1 cellular context compared by ENCODE assay signal in the genomic region with DNA sequence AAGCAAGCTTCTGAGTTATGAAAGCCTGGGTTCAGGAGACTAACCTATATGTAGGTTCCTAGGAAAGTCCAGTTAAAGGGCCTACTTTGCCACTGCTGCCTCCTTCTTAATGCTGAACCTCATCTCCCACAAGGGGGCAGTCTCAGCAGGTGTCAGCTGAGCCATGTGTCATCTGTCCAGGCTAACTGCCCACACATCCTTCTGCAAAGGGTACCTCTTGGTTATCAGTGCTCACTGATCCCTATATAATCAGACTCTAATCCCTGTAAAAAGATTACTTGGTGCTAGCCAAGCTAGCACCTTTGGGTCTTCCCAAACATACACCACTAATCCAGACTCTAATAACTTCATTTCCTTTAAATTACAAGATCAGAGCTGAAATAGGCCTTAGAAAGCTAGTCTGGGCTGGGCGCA.
TF ChIP-seq lines count a peak whose summit lies in the region.

No MANE protein-coding gene starts in this region.

TF ChIP-seq in K562, 482 proteins besides CTCF, POLR2A, EP300 and RAD21 (continued from another document and continues in another):
- TF ChIP-seq, protein P1, sequence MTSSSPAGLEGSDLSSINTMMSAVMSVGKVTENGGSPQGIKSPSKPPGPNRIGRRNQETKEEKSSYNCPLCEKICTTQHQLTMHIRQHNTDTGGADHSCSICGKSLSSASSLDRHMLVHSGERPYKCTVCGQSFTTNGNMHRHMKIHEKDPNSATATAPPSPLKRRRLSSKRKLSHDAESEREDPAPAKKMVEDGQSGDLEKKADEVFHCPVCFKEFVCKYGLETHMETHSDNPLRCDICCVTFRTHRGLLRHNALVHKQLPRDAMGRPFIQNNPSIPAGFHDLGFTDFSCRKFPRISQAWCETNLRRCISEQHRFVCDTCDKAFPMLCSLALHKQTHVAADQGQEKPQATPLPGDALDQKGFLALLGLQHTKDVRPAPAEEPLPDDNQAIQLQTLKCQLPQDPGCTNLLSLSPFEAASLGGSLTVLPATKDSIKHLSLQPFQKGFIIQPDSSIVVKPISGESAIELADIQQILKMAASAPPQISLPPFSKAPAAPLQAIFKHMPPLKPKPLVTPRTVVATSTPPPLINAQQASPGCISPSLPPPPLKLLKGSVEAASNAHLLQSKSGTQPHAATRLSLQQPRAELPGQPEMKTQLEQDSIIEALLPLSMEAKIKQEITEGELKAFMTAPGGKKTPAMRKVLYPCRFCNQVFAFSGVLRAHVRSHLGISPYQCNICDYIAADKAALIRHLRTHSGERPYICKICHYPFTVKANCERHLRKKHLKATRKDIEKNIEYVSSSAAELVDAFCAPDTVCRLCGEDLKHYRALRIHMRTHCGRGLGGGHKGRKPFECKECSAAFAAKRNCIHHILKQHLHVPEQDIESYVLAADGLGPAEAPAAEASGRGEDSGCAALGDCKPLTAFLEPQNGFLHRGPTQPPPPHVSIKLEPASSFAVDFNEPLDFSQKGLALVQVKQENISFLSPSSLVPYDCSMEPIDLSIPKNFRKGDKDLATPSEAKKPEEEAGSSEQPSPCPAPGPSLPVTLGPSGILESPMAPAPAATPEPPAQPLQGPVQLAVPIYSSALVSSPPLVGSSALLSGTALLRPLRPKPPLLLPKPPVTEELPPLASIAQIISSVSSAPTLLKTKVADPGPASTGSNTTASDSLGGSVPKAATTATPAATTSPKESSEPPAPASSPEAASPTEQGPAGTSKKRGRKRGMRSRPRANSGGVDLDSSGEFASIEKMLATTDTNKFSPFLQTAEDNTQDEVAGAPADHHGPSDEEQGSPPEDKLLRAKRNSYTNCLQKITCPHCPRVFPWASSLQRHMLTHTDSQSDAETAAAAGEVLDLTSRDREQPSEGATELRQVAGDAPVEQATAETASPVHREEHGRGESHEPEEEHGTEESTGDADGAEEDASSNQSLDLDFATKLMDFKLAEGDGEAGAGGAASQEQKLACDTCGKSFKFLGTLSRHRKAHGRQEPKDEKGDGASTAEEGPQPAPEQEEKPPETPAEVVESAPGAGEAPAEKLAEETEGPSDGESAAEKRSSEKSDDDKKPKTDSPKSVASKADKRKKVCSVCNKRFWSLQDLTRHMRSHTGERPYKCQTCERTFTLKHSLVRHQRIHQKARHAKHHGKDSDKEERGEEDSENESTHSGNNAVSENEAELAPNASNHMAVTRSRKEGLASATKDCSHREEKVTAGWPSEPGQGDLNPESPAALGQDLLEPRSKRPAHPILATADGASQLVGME (CRISPR knock-in tag; IDR thresholded peaks at IDR 0.05): 0 out of 2 replicates have a peak, but pooled peaks have one; percentile 30
- TF ChIP-seq PHB (CRISPR knock-in tag; IDR thresholded peaks at IDR 0.05) (no peak), TAF7 (tag; IDR thresholded peaks at IDR 0.05) (no peak), NFIX (CRISPR knock-in tag; IDR thresholded peaks at IDR 0.05; ENCODE audit: low read depth) (no peak), ZNF384 (IDR thresholded peaks at IDR 0.05; ENCODE audit: low read depth, low read length) (peak; percentile 54), SPI1 (IDR thresholded peaks at IDR 0.05; ENCODE audit: borderline replicate concordance, low read depth, low read length) (no peak), JUND (IDR thresholded peaks at IDR 0.05; ENCODE audit: borderline replicate concordance, low read depth, low read length) (peak; percentile 82), JUND (tag; IDR thresholded peaks at IDR 0.05; ENCODE audit: borderline replicate concordance, low read depth, low read length) (peak; percentile 75; the same call in 1 of the 3 replicates), XRCC5 (IDR thresholded peaks at IDR 0.05; ENCODE audit: low read depth, low read length) (0 out of 2 replicates have a peak, but pooled peaks have one; percentile 68), HMG20A (CRISPR knock-in tag; conservative IDR thresholded peaks at IDR 0.05) (no peak), CTBP1 (IDR thresholded peaks at IDR 0.05; ENCODE audit: borderline replicate concordance) (peak; percentile 89), KLF6 (CRISPR knock-in tag; IDR thresholded peaks at IDR 0.05; ENCODE audit: borderline replicate concordance) (no peak), HIVEP1 (CRISPR knock-in tag; IDR thresholded peaks at IDR 0.05) (no peak), HDAC8 (tag; IDR thresholded peaks at IDR 0.05) (no peak), RBM22 (IDR thresholded peaks at IDR 0.05; ENCODE audit: low read depth, low read length, poor library complexity, severe bottlenecking) (no peak), NFRKB (IDR thresholded peaks at IDR 0.05; ENCODE audit: low read depth) (no peak), SMAD1 (IDR thresholded peaks at IDR 0.05; ENCODE audit: low read depth, low read length, partially characterized antibody) (peak; percentile 41), TBP (optimal IDR thresholded peaks at IDR 0.05; ENCODE audit: low read depth, low read length) (peak; percentile 17)
- TF ChIP-seq, protein P2, sequence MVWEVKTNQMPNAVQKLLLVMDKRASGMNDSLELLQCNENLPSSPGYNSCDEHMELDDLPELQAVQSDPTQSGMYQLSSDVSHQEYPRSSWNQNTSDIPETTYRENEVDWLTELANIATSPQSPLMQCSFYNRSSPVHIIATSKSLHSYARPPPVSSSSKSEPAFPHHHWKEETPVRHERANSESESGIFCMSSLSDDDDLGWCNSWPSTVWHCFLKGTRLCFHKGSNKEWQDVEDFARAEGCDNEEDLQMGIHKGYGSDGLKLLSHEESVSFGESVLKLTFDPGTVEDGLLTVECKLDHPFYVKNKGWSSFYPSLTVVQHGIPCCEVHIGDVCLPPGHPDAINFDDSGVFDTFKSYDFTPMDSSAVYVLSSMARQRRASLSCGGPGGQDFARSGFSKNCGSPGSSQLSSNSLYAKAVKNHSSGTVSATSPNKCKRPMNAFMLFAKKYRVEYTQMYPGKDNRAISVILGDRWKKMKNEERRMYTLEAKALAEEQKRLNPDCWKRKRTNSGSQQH (CRISPR knock-in tag; IDR thresholded peaks at IDR 0.05): peak; percentile 30; the same call in 1 of the 2 replicates
- TF ChIP-seq, protein P3, sequence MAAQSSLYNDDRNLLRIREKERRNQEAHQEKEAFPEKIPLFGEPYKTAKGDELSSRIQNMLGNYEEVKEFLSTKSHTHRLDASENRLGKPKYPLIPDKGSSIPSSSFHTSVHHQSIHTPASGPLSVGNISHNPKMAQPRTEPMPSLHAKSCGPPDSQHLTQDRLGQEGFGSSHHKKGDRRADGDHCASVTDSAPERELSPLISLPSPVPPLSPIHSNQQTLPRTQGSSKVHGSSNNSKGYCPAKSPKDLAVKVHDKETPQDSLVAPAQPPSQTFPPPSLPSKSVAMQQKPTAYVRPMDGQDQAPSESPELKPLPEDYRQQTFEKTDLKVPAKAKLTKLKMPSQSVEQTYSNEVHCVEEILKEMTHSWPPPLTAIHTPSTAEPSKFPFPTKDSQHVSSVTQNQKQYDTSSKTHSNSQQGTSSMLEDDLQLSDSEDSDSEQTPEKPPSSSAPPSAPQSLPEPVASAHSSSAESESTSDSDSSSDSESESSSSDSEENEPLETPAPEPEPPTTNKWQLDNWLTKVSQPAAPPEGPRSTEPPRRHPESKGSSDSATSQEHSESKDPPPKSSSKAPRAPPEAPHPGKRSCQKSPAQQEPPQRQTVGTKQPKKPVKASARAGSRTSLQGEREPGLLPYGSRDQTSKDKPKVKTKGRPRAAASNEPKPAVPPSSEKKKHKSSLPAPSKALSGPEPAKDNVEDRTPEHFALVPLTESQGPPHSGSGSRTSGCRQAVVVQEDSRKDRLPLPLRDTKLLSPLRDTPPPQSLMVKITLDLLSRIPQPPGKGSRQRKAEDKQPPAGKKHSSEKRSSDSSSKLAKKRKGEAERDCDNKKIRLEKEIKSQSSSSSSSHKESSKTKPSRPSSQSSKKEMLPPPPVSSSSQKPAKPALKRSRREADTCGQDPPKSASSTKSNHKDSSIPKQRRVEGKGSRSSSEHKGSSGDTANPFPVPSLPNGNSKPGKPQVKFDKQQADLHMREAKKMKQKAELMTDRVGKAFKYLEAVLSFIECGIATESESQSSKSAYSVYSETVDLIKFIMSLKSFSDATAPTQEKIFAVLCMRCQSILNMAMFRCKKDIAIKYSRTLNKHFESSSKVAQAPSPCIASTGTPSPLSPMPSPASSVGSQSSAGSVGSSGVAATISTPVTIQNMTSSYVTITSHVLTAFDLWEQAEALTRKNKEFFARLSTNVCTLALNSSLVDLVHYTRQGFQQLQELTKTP (IDR thresholded peaks at IDR 0.05; ENCODE audit: low read depth in 1 of 2, partially characterized antibody in 2 of 2): peak in 1 of 2 experiments; percentile 49
- TF ChIP-seq, protein P4, sequence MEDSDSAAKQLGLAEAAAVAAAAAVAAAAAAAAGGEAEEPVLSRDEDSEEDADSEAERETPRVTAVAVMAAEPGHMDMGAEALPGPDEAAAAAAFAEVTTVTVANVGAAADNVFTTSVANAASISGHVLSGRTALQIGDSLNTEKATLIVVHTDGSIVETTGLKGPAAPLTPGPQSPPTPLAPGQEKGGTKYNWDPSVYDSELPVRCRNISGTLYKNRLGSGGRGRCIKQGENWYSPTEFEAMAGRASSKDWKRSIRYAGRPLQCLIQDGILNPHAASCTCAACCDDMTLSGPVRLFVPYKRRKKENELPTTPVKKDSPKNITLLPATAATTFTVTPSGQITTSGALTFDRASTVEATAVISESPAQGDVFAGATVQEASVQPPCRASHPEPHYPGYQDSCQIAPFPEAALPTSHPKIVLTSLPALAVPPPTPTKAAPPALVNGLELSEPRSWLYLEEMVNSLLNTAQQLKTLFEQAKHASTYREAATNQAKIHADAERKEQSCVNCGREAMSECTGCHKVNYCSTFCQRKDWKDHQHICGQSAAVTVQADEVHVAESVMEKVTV (CRISPR knock-in tag; IDR thresholded peaks at IDR 0.05): peak; percentile 68; the same call in 1 of the 2 replicates
- TF ChIP-seq, protein P5, sequence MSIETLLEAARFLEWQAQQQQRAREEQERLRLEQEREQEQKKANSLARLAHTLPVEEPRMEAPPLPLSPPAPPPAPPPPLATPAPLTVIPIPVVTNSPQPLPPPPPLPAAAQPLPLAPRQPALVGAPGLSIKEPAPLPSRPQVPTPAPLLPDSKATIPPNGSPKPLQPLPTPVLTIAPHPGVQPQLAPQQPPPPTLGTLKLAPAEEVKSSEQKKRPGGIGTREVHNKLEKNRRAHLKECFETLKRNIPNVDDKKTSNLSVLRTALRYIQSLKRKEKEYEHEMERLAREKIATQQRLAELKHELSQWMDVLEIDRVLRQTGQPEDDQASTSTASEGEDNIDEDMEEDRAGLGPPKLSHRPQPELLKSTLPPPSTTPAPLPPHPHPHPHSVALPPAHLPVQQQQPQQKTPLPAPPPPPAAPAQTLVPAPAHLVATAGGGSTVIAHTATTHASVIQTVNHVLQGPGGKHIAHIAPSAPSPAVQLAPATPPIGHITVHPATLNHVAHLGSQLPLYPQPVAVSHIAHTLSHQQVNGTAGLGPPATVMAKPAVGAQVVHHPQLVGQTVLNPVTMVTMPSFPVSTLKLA (conservative IDR thresholded peaks at IDR 0.05): peak; percentile 60 to 78; a peak in 3 of 4 replicates
- TF ChIP-seq, protein P6, sequence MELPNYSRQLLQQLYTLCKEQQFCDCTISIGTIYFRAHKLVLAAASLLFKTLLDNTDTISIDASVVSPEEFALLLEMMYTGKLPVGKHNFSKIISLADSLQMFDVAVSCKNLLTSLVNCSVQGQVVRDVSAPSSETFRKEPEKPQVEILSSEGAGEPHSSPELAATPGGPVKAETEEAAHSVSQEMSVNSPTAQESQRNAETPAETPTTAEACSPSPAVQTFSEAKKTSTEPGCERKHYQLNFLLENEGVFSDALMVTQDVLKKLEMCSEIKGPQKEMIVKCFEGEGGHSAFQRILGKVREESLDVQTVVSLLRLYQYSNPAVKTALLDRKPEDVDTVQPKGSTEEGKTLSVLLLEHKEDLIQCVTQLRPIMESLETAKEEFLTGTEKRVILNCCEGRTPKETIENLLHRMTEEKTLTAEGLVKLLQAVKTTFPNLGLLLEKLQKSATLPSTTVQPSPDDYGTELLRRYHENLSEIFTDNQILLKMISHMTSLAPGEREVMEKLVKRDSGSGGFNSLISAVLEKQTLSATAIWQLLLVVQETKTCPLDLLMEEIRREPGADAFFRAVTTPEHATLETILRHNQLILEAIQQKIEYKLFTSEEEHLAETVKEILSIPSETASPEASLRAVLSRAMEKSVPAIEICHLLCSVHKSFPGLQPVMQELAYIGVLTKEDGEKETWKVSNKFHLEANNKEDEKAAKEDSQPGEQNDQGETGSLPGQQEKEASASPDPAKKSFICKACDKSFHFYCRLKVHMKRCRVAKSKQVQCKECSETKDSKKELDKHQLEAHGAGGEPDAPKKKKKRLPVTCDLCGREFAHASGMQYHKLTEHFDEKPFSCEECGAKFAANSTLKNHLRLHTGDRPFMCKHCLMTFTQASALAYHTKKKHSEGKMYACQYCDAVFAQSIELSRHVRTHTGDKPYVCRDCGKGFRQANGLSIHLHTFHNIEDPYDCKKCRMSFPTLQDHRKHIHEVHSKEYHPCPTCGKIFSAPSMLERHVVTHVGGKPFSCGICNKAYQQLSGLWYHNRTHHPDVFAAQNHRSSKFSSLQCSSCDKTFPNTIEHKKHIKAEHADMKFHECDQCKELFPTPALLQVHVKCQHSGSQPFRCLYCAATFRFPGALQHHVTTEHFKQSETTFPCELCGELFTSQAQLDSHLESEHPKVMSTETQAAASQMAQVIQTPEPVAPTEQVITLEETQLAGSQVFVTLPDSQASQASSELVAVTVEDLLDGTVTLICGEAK (IDR thresholded peaks at IDR 0.05): no peak
- TF ChIP-seq, protein P6 (CRISPR knock-in tag; IDR thresholded peaks at IDR 0.05): no peak
